ENCODE assay signal across 13 cellular contexts in genomic region chr1:235442788-235443429, GRCh38.
DNase-seq lines count a peak whose midpoint lies in the region; ATAC-seq and TF ChIP-seq lines count a peak whose summit lies in the region.
"Had no signal": no experiment of that assay in that cellular context is flagged by ENCODE, and none has a peak within 500 bp of the region (broad histone marks: within the 10 kb centered on the region; RNA-seq: fewer than 3 reads in every experiment).

No MANE protein-coding gene starts in this region.

- TF ChIP-seq CTCF in Panc1 (IDR thresholded peaks at IDR 0.05) (no peak), epithelial cell of proximal tubule (conservative IDR thresholded peaks at IDR 0.05; ENCODE audit: low read depth, low read length) (no peak), retinal pigment epithelial cell (conservative IDR thresholded peaks at IDR 0.05; ENCODE audit: low read depth, low read length) (no peak)

- ATAC-seq in Panc1 = no peak
- ATAC-seq: heart right ventricle had no signal

- no peaks in the 10 kb centered on the region for H3K9me3 ChIP-seq in Panc1 (ENCODE audit: control insufficient read depth, insufficient read depth, low read depth, low read length)
- H3K9me3 ChIP-seq: heart right ventricle had no signal

- BruUV-seq in Panc1 (replicated peaks; lab: Mats Ljungman, UMichigan) = no TSS peak

- CTCF ChIA-PET in Panc1 (lab: Charles Lee) = no interaction called here

- H3K4me3 ChIP-seq in Panc1 (ENCODE audit: low read depth in 2 of 2, low read length in 2 of 2) (no peak overlapping the region), epithelial cell of proximal tubule (ENCODE audit: low read depth, low read length) (no peak overlapping the region), retinal pigment epithelial cell (ENCODE audit: low read length) (no peak overlapping the region)
- H3K4me3 ChIP-seq: heart right ventricle had no signal

- H3K27me3 ChIP-seq in Panc1 (ENCODE audit: control insufficient read depth, insufficient read depth, low read length) = no peaks in the 10 kb centered on the region
- H3K27me3 ChIP-seq: heart right ventricle had no signal

- POLR2A ChIA-PET in Panc1 (lab: Charles Lee) = no interaction called here

- peak overlapping the region; percentile 40; the same call in 1 of the 2 replicates for H3K27ac ChIP-seq in Panc1 (ENCODE audit: low read length)
- H3K27ac ChIP-seq: VCaP had no signal

- H3K4me1 ChIP-seq in Panc1 (ENCODE audit: control insufficient read depth, insufficient read depth, low read length) = no peaks in the 10 kb centered on the region
- H3K4me1 ChIP-seq: heart right ventricle had no signal

- in situ Hi-C loops in Panc1 (cut with HindIII; ENCODE audit: low pct_unique_long_range_greater_than_20kb, low sequenced_read_pairs) = no loop called here

- DNase-seq in NOMO-1 treated with DMSO at 0.1 percent for 48 hours (lab: John Stamatoyannopoulos, UW; ENCODE audit: unreplicated experiment) = peak; percentile 23
- no peak for DNase-seq in NOMO-1 treated with dmso at 0.1 percent for 144 hours (lab: John Stamatoyannopoulos, UW; ENCODE audit: unreplicated experiment)
- no peak for DNase-seq in Panc1 (ENCODE audit: low read depth, low spot score)
- DNase-seq in epithelial cell of proximal tubule (ENCODE audit: low read depth) = peak; percentile 44
- peak; percentile 33 for DNase-seq in retinal pigment epithelial cell (ENCODE audit: low read depth)
- no peak for DNase-seq in NCI-H128 (lab: John Stamatoyannopoulos, UW; ENCODE audit: unreplicated experiment)
- no peak for DNase-seq in NCI-H187 treated with DMSO at 0.1 percent for 48 hours (lab: John Stamatoyannopoulos, UW)
- no peak for DNase-seq in NCI-H1436 (lab: John Stamatoyannopoulos, UW)
- DNase-seq: amygdala, heart right ventricle, NCI-H446, nucleus accumbens had no signal

- peaks cover 38% of the 10 kb centered on the region for H3K36me3 ChIP-seq in Panc1 (ENCODE audit: control insufficient read depth, insufficient read depth, low read length)

- intact Hi-C loops in Panc1 (cut with micrococcal nuclease; ENCODE audit: unreplicated experiment) = no loop called here

Comparison
In these comparisons a context has a peak if more than half of its experiments do, and no peak if none do; other contexts are left out.
1. DNase-seq: peak in NOMO-1 treated with DMSO at 0.1 percent for 48 hours (single experiment), epithelial cell of proximal tubule (single experiment) and retinal pigment epithelial cell (single experiment); none in NOMO-1 treated with dmso at 0.1 percent for 144 hours (single experiment), Panc1 (single experiment), NCI-H128 (single experiment), NCI-H187 treated with DMSO at 0.1 percent for 48 hours (single experiment) and NCI-H1436 (single experiment).